Comparison of ENCODE assay signal across 8 cellular contexts in genomic region chr3:107524214-107525100, GRCh38. TPM values are rescaled to one million over a fixed set of nuclear protein-coding genes. Genes with fewer than 3 reads are reported as not detected.
DNase-seq lines count a peak whose midpoint lies in the region; ATAC-seq, FAIRE-seq and TF ChIP-seq lines count a peak whose summit lies in the region.

No MANE protein-coding gene starts in this region.

- peak overlapping the region; percentile 74 for H2AFZ ChIP-seq in endothelial cell of umbilical vein (ENCODE audit: low read depth, low read length)

- H3K27ac Mint-ChIP-seq in mesothelial cell of epicardium, result peak overlapping the region; percentile 99
- peak overlapping the region; percentile 69 for H3K27ac Mint-ChIP-seq in stimulated activated effector memory CD8-positive, alpha-beta T cell treated with anti-CD3 and anti-CD28 coated beads, Interleukin-12 subunit alpha, Interleukin-12 subunit beta, amount 100 ng/mL, for 72 hours

- peak overlapping the region; percentile 79 for H3K4me2 ChIP-seq in endothelial cell of umbilical vein (ENCODE audit: insufficient read depth, low read length)

- no peak for FAIRE-seq in endothelial cell of umbilical vein (lab: Jason Lieb, UNC)

- intact Hi-C loops in endothelial cell of umbilical vein (cut with micrococcal nuclease), result loop anchor here (1.0 to 5.0 kb wide), 4 partner anchors 74 to 288 kb away; no protein-coding TSS in a partner anchor

- peak overlapping the region; percentile 49 for H3K27ac ChIP-seq in endothelial cell of umbilical vein (ENCODE audit: insufficient read depth, low read depth, low read length)

- CTCF ChIA-PET in endothelial cell of umbilical vein (lab: Charles Lee), result interaction anchor here (0.6 to 1.6 kb wide), 5 partner anchors 13 to 289 kb away, joined by 3 to 9 read pairs (median 7); no protein-coding TSS in a partner anchor

- H3K4me1 Mint-ChIP-seq in mesothelial cell of epicardium, result peaks cover 21% of the 10 kb centered on the region
- H3K4me1 Mint-ChIP-seq in stimulated activated effector memory CD8-positive, alpha-beta T cell treated with anti-CD3 and anti-CD28 coated beads, Interleukin-12 subunit alpha, Interleukin-12 subunit beta, amount 100 ng/mL, for 72 hours, result peaks cover 19% of the 10 kb centered on the region

- no peaks in the 10 kb centered on the region for H3K27me3 ChIP-seq in endothelial cell of umbilical vein (ENCODE audit: control insufficient read depth in 2 of 2, insufficient read depth in 2 of 2, low read length in 2 of 2)

- H3K4me1 ChIP-seq in endothelial cell of umbilical vein (ENCODE audit: control insufficient read depth, extremely low read depth, insufficient read depth, low read length), result peaks cover 8% of the 10 kb centered on the region

- peak overlapping the region; percentile 85 to 87 (median 86) for H3K4me3 ChIP-seq in endothelial cell of umbilical vein (replicated peaks in 1 of 3; ENCODE audit: insufficient read depth in 1 of 3, low read depth in 1 of 3, low read length in 3 of 3)

- H3K9ac ChIP-seq in endothelial cell of umbilical vein (replicated peaks; ENCODE audit: extremely low read depth, insufficient read depth, low read length), result peak overlapping the region; percentile 69

- no peaks in the 10 kb centered on the region for H3K9me1 ChIP-seq in endothelial cell of umbilical vein (replicated peaks; ENCODE audit: control insufficient read depth, extremely low read depth, insufficient read depth, low read length)

- no peak for TF ChIP-seq POLR2A in endothelial cell of umbilical vein (IDR thresholded peaks at IDR 0.05; ENCODE audit: low read depth, low read length)

- no peaks in the 10 kb centered on the region for H3K27me3 Mint-ChIP-seq in mesothelial cell of epicardium (ENCODE audit: low read depth)

- peaks cover 0 to 2% of the 10 kb centered on the region in 2 experiments for H3K36me3 ChIP-seq in endothelial cell of umbilical vein (ENCODE audit: control insufficient read depth in 2 of 2, extremely low read depth in 1 of 2, insufficient read depth in 2 of 2, low read length in 2 of 2)

- H4K20me1 ChIP-seq in endothelial cell of umbilical vein (replicated peaks; ENCODE audit: control insufficient read depth, extremely low read depth, insufficient read depth, low read length), result no peaks in the 10 kb centered on the region

- dilution Hi-C loops in endothelial cell of umbilical vein (cut with MboI; ENCODE audit: extremely low pct_ligation_motif_present, low sequenced_read_pairs), result no loop called here

- peak overlapping the region; percentile 96 for H3K4me3 Mint-ChIP-seq in mesothelial cell of epicardium
- H3K4me3 Mint-ChIP-seq in stimulated activated effector memory CD8-positive, alpha-beta T cell treated with anti-CD3 and anti-CD28 coated beads, Interleukin-12 subunit alpha, Interleukin-12 subunit beta, amount 100 ng/mL, for 72 hours, result peak overlapping the region; percentile 99

- ATAC-seq in stimulated activated effector memory CD8-positive, alpha-beta T cell treated with anti-CD3 and anti-CD28 coated beads, Interleukin-12 subunit alpha, Interleukin-12 subunit beta, amount 100 ng/mL, for 72 hours, result peak; percentile 0
- ATAC-seq in GM18873 (IDR thresholded peaks at IDR 0.05; ENCODE audit: low FRiP score, unreplicated experiment), result no peak

- peaks cover 12% of the 10 kb centered on the region for H3K36me3 Mint-ChIP-seq in mesothelial cell of epicardium
- H3K36me3 Mint-ChIP-seq in stimulated activated effector memory CD8-positive, alpha-beta T cell treated with anti-CD3 and anti-CD28 coated beads, Interleukin-12 subunit alpha, Interleukin-12 subunit beta, amount 100 ng/mL, for 72 hours, result peaks cover 22% of the 10 kb centered on the region

- no peak for TF ChIP-seq CTCF in endothelial cell of umbilical vein (IDR thresholded peaks at IDR 0.05; ENCODE audit: extremely low read depth in 1 of 2, insufficient read depth in 1 of 2, low read depth in 1 of 2, low read length in 2 of 2)
- no peak for TF ChIP-seq CTCF in mesothelial cell of epicardium (IDR thresholded peaks at IDR 0.05; ENCODE audit: unreplicated experiment)

- H3K9me3 ChIP-seq in endothelial cell of umbilical vein (replicated peaks; ENCODE audit: control insufficient read depth, insufficient read depth, low read length), result no peaks in the 10 kb centered on the region

- H3K9me3 Mint-ChIP-seq in mesothelial cell of epicardium, result no peaks in the 10 kb centered on the region
- H3K9me3 Mint-ChIP-seq in stimulated activated effector memory CD8-positive, alpha-beta T cell treated with anti-CD3 and anti-CD28 coated beads, Interleukin-12 subunit alpha, Interleukin-12 subunit beta, amount 100 ng/mL, for 72 hours, result no peaks in the 10 kb centered on the region

- DNase-seq in NCI-H2107 treated with DMSO at 0.1 percent for 48 hours (lab: John Stamatoyannopoulos, UW; ENCODE audit: unreplicated experiment) (peak; percentile 47), NCI-H2107 (lab: John Stamatoyannopoulos, UW) (no peak), NCI-H524 treated with DMSO at 0.1 percent for 48 hours (lab: John Stamatoyannopoulos, UW) (peak; percentile 23), activated T-cell treated with anti-CD3 and anti-CD28 coated beads for 1 hour (ENCODE audit: low read depth) (peak; percentile 26), endothelial cell of umbilical vein (ENCODE audit: low read depth, low spot score) (peak; percentile 59), mesothelial cell of epicardium (ENCODE audit: low spot score in 2 of 2, unreplicated experiment in 2 of 2) (peak in 1 of 2 experiments; percentile 46)
- peak; percentile 20 to 70 for DNase-seq in stimulated activated effector memory CD8-positive, alpha-beta T cell treated with anti-CD3 and anti-CD28 coated beads, Interleukin-12 subunit alpha, Interleukin-12 subunit beta, amount 100 ng/mL, for 72 hours (ENCODE audit: low spot score in 2 of 2)

- peaks cover 15% of the 10 kb centered on the region for H3K79me2 ChIP-seq in endothelial cell of umbilical vein (ENCODE audit: control insufficient read depth, insufficient read depth, low read length)

- POLR2A ChIA-PET in endothelial cell of umbilical vein (lab: Charles Lee), result no interaction called here

- no TSS peak for BruUV-seq in endothelial cell of umbilical vein (replicated peaks; lab: Mats Ljungman, UMichigan)

TF ChIP-seq in endothelial cell of umbilical vein, 7 proteins besides CTCF, POLR2A, EP300 and RAD21:
- TF ChIP-seq MYC (IDR thresholded peaks at IDR 0.05; ENCODE audit: low read depth, low read length) (no peak), POLR2AphosphoS5 (IDR thresholded peaks at IDR 0.05; ENCODE audit: insufficient read depth, low read depth, low read length) (no peak), FOS (IDR thresholded peaks at IDR 0.05; ENCODE audit: borderline replicate concordance, insufficient read depth, low read length) (no peak), JUN (IDR thresholded peaks at IDR 0.05; ENCODE audit: borderline replicate concordance, insufficient read depth, insufficient read length, low read depth) (no peak), EZH2 (IDR thresholded peaks at IDR 0.05; ENCODE audit: borderline replicate concordance, low read depth, low read length, severe bottlenecking) (no peak), GATA2 (IDR thresholded peaks at IDR 0.05; ENCODE audit: insufficient read depth, insufficient read length, low read depth, low read length) (no peak)
- TF ChIP-seq, protein P1, sequence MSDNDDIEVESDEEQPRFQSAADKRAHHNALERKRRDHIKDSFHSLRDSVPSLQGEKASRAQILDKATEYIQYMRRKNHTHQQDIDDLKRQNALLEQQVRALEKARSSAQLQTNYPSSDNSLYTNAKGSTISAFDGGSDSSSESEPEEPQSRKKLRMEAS (IDR thresholded peaks at IDR 0.05; ENCODE audit: insufficient read depth, insufficient read length), result no peak

RNA-seq across cellular contexts. Expression of gene BBX, which starts 1.7 kb away (rescaled TPM):
- total RNA-seq in endothelial cell of umbilical vein (35.6 and 43.4 TPM in 2 replicates), mesothelial cell of epicardium (90.3 to 95.1 TPM (median 90.4 TPM) in 3 replicates)
- 11.2 and 21.4 TPM in 2 replicates for polyA plus RNA-seq in endothelial cell of umbilical vein
- 11.6 and 12.2 TPM in 2 replicates for polyA plus RNA-seq in endothelial cell of umbilical vein (2011; cell fraction: cytosol; rRNA removed)
- polyA plus RNA-seq in endothelial cell of umbilical vein (2011; cell fraction: nucleus; rRNA removed), result 35.2 and 35.6 TPM in 2 replicates
- polyA plus RNA-seq in endothelial cell of umbilical vein (2012), result 20.9 and 26.2 TPM in 2 replicates
- 62.4 and 78.5 TPM in 2 replicates for polyA minus RNA-seq in endothelial cell of umbilical vein
- 43.8 TPM for polyA minus RNA-seq in endothelial cell of umbilical vein (2011; cell fraction: cytosol; rRNA and poly(A)+ RNA removed)
- 130 and 148 TPM in 2 replicates for polyA minus RNA-seq in endothelial cell of umbilical vein (2011; cell fraction: nucleus; rRNA and poly(A)+ RNA removed)
